ENCODE assay signal across 1 cellular context in the genomic region with DNA sequence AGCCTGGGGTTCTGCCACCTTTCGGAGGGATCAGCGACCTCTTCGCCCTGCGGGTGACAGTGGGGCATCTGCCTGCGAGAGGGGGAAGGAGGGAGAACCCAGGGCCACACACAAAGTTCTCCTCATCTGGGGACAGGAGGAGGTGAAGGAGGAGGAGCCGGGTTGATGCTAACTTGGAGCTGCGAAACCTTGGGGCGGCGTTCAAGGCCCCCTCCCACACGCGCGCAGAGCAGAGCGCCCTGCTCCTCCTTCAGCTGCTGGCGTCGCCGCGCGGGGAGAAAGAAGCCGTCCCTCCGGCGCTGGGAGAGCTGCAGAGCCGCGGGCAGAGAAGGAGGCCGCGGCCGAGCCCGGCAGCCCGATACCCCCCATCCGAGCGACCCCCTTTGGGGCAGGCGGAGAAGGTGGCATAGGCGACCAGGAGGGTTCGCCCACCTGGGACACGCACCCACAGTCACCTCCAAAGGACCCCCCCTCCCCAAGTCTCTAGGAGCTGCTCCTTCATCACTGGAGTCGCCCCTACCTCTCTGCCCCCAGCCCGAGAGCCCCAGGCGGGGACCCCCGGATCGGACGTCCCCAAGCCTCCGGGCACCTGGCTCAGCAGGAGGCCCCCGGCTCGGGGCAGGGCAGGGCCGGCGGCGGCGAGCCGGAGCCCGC.
TF ChIP-seq lines count a peak whose summit lies in the region.

A gene with protein sequence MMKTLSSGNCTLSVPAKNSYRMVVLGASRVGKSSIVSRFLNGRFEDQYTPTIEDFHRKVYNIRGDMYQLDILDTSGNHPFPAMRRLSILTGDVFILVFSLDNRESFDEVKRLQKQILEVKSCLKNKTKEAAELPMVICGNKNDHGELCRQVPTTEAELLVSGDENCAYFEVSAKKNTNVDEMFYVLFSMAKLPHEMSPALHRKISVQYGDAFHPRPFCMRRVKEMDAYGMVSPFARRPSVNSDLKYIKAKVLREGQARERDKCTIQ (plus strand): TSS at position 232 of the 654 bp plus-strand sequence. CDS start 5,979 bp downstream, outside the sequence.

TF ChIP-seq in HepG2, 621 proteins besides CTCF, POLR2A, EP300 and RAD21 (continued from another document):
- no peak for TF ChIP-seq MAFK (conservative IDR thresholded peaks at IDR 0.05 in 1 of 2, IDR thresholded peaks at IDR 0.05 in 1 of 2; ENCODE audit: low read length in 2 of 2)
- TF ChIP-seq EED (CRISPR knock-in tag; IDR thresholded peaks at IDR 0.05), result 0 out of 2 replicates have a peak, but pooled peaks have one; percentile 8
